8 cellular contexts compared by ENCODE assay signal in genomic region chr20:1266167-1266973, GRCh38. TPM values are rescaled to one million over a fixed set of nuclear protein-coding genes. Genes with fewer than 3 reads are reported as not detected.
A peak's percentile ranks its signal among the peaks of the same experiment; 100 is the strongest.
DNase-seq lines count a peak whose midpoint lies in the region; ATAC-seq and TF ChIP-seq lines count a peak whose summit lies in the region.

Gene SNPH, plus strand, starts transcription at chr20:1266294. Its CDS starts 29,946 bp downstream, at chr20:1296240.

- peaks cover 36% of the 10 kb centered on the region for H3K4me1 Mint-ChIP-seq in activated naive CD8-positive, alpha-beta T cell treated with anti-CD3 and anti-CD28 coated beads for 36 hours
- peaks cover 17% of the 10 kb centered on the region for H3K4me1 Mint-ChIP-seq in osteocyte (ENCODE audit: unreplicated experiment)

- H3K4me3 ChIP-seq in HUES48 (ENCODE audit: low read depth, low read length), result peak within 1 kb of the TSS; percentile 66

- peak; percentile 69 for DNase-seq in activated naive CD8-positive, alpha-beta T cell treated with anti-CD3 and anti-CD28 coated beads for 36 hours
- DNase-seq in head of caudate nucleus (peak; percentile 43 to 92 (median 76)), osteocyte (ENCODE audit: extremely low spot score, unreplicated experiment) (no peak), OCI-M2 (lab: John Stamatoyannopoulos, UW; ENCODE audit: unreplicated experiment) (no peak)

- peaks cover 4% of the 10 kb centered on the region for H3K27me3 Mint-ChIP-seq in activated naive CD8-positive, alpha-beta T cell treated with anti-CD3 and anti-CD28 coated beads for 36 hours
- no peaks in the 10 kb centered on the region for H3K27me3 Mint-ChIP-seq in osteocyte (ENCODE audit: unreplicated experiment)

- peaks cover 12% of the 10 kb centered on the region for H3K4me1 ChIP-seq in HUES48 (ENCODE audit: control insufficient read depth, insufficient read depth, low read length)

- intact Hi-C loops in head of caudate nucleus (cut with DNase I), result no loop called here

- no peaks in the 10 kb centered on the region for H3K9me3 ChIP-seq in HUES48 (ENCODE audit: control insufficient read depth, insufficient read depth, low read length)

- no peak for TF ChIP-seq CTCF in osteocyte (IDR thresholded peaks at IDR 0.05)

- ATAC-seq in GM18498 (IDR thresholded peaks at IDR 0.05; ENCODE audit: unreplicated experiment) (peak; percentile 85), SK-N-SH treated with all-trans-retinoic acid at 6 μM for 48 hours (peak; percentile 97)

- H3K27me3 ChIP-seq in HUES48 (ENCODE audit: control insufficient read depth, insufficient read depth, low read length), result peaks cover 5% of the 10 kb centered on the region

- peak within 1 kb of the TSS; percentile 89 for H3K4me3 Mint-ChIP-seq in activated naive CD8-positive, alpha-beta T cell treated with anti-CD3 and anti-CD28 coated beads for 36 hours
- peak within 1 kb of the TSS; percentile 84 for H3K4me3 Mint-ChIP-seq in osteocyte (ENCODE audit: unreplicated experiment)

- peak within 1 kb of the TSS; percentile 33 for H3K27ac ChIP-seq in HUES48 (ENCODE audit: low read depth, low read length)
- H3K27ac ChIP-seq in temporal lobe (ENCODE audit: low read depth, low read length), result peak within 1 kb of the TSS; percentile 58

- H3K9ac ChIP-seq in HUES48 (ENCODE audit: low read depth, low read length), result no peak within 1 kb of the TSS

- peak within 1 kb of the TSS; percentile 88 for H3K27ac Mint-ChIP-seq in activated naive CD8-positive, alpha-beta T cell treated with anti-CD3 and anti-CD28 coated beads for 36 hours
- H3K27ac Mint-ChIP-seq in osteocyte (ENCODE audit: unreplicated experiment), result peak within 1 kb of the TSS; percentile 93

- no peaks in the 10 kb centered on the region for H3K36me3 ChIP-seq in HUES48 (ENCODE audit: control insufficient read depth, insufficient read depth, low read length)

- peaks cover 12% of the 10 kb centered on the region for H3K36me3 Mint-ChIP-seq in activated naive CD8-positive, alpha-beta T cell treated with anti-CD3 and anti-CD28 coated beads for 36 hours
- no peaks in the 10 kb centered on the region for H3K36me3 Mint-ChIP-seq in osteocyte (ENCODE audit: unreplicated experiment)

- peaks cover 7% of the 10 kb centered on the region for H3K9me3 Mint-ChIP-seq in activated naive CD8-positive, alpha-beta T cell treated with anti-CD3 and anti-CD28 coated beads for 36 hours
- H3K9me3 Mint-ChIP-seq in osteocyte (ENCODE audit: unreplicated experiment), result peaks cover 4% of the 10 kb centered on the region

TF ChIP-seq in SK-N-SH treated with all-trans-retinoic acid at 6 μM for 48 hours, 23 proteins besides CTCF, POLR2A, EP300 and RAD21:
- TF ChIP-seq GLIS3 (CRISPR knock-in tag; IDR thresholded peaks at IDR 0.05), result no peak
- 0 out of 2 replicates have a peak, but pooled peaks have one; percentile 21 for TF ChIP-seq PATZ1 (CRISPR knock-in tag; IDR thresholded peaks at IDR 0.05; ENCODE audit: borderline replicate concordance)

RNA-seq across cellular contexts. Expression of gene SNPH, which starts in this region (rescaled TPM):
- total RNA-seq in activated naive CD8-positive, alpha-beta T cell treated with anti-CD3 and anti-CD28 coated beads for 36 hours, result 1 to 10 TPM; 3.2 to 3.6 TPM
- total RNA-seq in osteocyte (8.0 and 8.9 TPM in 2 replicates), temporal lobe (13.5 TPM)

Comparison
In these comparisons a context has a peak if more than half of its experiments do, and no peak if none do; other contexts are left out.
1. DNase-seq: peak in activated naive CD8-positive, alpha-beta T cell treated with anti-CD3 and anti-CD28 coated beads for 36 hours (single experiment) and head of caudate nucleus (42 of 42); none in osteocyte (single experiment) and OCI-M2 (single experiment).